In genomic region chr6:71349395-71349794, GRCh38 we compare ENCODE assay signal across 8 cellular contexts.
DNase-seq lines count a peak whose midpoint lies in the region; ATAC-seq and TF ChIP-seq lines count a peak whose summit lies in the region.

No MANE protein-coding gene starts in this region.

- no peak for TF ChIP-seq POLR2A in lower leg skin (IDR thresholded peaks at IDR 0.05)

- no peak overlapping the region for H3K4me3 Mint-ChIP-seq in progenitor cell of endocrine pancreas (ENCODE audit: low read depth)

- no peaks in the 10 kb centered on the region for H3K36me3 Mint-ChIP-seq in progenitor cell of endocrine pancreas (ENCODE audit: insufficient read depth)

- DNase-seq in AG04449 (ENCODE audit: low read depth, low spot score): no peak
- peak; percentile 51 for DNase-seq in OCI-M1 (lab: John Stamatoyannopoulos, UW)
- peak; percentile 48 for DNase-seq in epithelial cell of esophagus (ENCODE audit: low read depth)
- no peak for DNase-seq in progenitor cell of endocrine pancreas (ENCODE audit: low spot score, unreplicated experiment)
- no peak for DNase-seq in lower leg skin (ENCODE audit: low spot score in 2 of 2)

- H3K4me3 ChIP-seq in AG04449 (ENCODE audit: low read depth, low read length) (no peak overlapping the region), epithelial cell of esophagus (ENCODE audit: low read length) (no peak overlapping the region), lower leg skin (ENCODE audit: low read depth, poor library complexity, severe bottlenecking) (no peak overlapping the region)

- TF ChIP-seq CTCF in AG04449 (IDR thresholded peaks at IDR 0.05; ENCODE audit: insufficient read depth, low read length, missing control alignments): peak; percentile 35
- TF ChIP-seq CTCF in epithelial cell of esophagus (IDR thresholded peaks at IDR 0.05; ENCODE audit: insufficient read depth, low read depth, low read length, missing control alignments): peak; percentile 49
- TF ChIP-seq CTCF in progenitor cell of endocrine pancreas (IDR thresholded peaks at IDR 0.05; ENCODE audit: unreplicated experiment): peak; percentile 84
- TF ChIP-seq CTCF in lower leg skin (IDR thresholded peaks at IDR 0.05): no peak

- CTCF ChIA-PET in AG04449 (lab: Yijun Ruan, JAX): interaction anchor here (1.2 to 2.9 kb wide), 5 partner anchors 11 to 329 kb away, joined by 3 to 65 read pairs (median 10); no protein-coding TSS in a partner anchor

- H3K27ac Mint-ChIP-seq in progenitor cell of endocrine pancreas: no peak overlapping the region

- no peaks in the 10 kb centered on the region for H3K9me3 Mint-ChIP-seq in progenitor cell of endocrine pancreas (ENCODE audit: low read depth)

- no peaks in the 10 kb centered on the region for H3K4me1 Mint-ChIP-seq in progenitor cell of endocrine pancreas (ENCODE audit: low read depth)

- POLR2A ChIA-PET in AG04449 (lab: Yijun Ruan, JAX): no interaction called here

- no peaks in the 10 kb centered on the region for H3K27me3 Mint-ChIP-seq in progenitor cell of endocrine pancreas

- peak; percentile 34 for ATAC-seq in GM19351 (IDR thresholded peaks at IDR 0.05; ENCODE audit: unreplicated experiment)
- no peak for ATAC-seq in GM21367 (IDR thresholded peaks at IDR 0.05; ENCODE audit: unreplicated experiment)
- ATAC-seq in HG03571 (IDR thresholded peaks at IDR 0.05; ENCODE audit: unreplicated experiment): no peak

- intact Hi-C loops in lower leg skin (cut with DNase I; ENCODE audit: low total_unique reads): no loop called here

- 15 to 17% methylated on average over 3 of the region's 3 CpGs for WGBS in lower leg skin, 2 donors

Comparison
In these comparisons a context has a peak if more than half of its experiments do, and no peak if none do; other contexts are left out.
1. DNase-seq: peak in OCI-M1 (single experiment) and epithelial cell of esophagus (single experiment); none in AG04449 (single experiment), progenitor cell of endocrine pancreas (single experiment) and lower leg skin (0 of 2).
2. CTCF ChIP-seq: peak in AG04449 (single experiment), epithelial cell of esophagus (single experiment) and progenitor cell of endocrine pancreas (single experiment); none in lower leg skin (0 of 3).